Comparison of ENCODE assay signal across 8 cellular contexts in the genomic region with DNA sequence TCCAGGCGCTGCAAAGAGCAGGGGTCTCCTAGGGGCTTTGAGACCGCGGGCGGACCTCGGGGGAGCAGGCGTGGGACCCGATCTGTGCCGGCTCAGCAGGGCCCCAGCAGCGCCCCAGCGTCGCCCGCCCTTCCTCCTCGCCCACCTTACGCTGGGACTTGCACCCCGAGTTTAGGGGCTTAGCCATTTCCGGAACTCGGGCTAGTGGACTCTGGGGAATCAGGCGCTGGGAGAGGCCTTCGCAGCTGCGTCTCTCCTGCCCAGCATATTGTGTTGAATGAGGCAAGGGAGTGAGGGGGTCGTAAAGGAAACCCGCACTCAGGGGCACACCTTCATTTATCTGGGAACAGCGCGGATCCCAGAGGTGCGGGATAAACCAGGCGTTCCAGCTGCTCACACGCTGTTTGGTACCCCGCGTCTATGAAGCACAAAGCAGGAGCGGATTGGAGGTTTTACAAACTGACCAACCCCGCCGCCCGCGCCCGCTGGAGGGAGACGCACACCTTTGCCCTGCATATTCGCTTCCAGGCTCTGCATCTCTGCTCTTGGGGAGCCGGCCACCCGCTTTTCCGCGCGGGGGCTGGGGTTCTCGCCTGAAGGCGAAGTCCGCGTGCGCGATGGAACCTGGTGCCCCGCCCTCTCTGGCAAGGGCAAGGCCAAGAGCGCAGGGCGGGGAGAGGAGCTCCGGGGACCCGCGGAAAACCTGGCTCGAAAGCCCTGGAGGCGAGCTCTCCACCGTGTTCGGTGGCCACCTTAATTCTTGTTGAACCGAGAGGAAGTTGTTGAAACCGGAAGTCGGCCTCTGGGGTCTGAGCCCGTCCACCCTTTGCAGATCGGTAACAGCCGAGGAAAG. TPM values are rescaled to one million over a fixed set of nuclear protein-coding genes. Genes with fewer than 3 reads are reported as not detected.
DNase-seq lines count a peak whose midpoint lies in the region; ATAC-seq and TF ChIP-seq lines count a peak whose summit lies in the region.

No MANE protein-coding gene starts in this region.

- TF ChIP-seq EP300 in sigmoid colon (IDR thresholded peaks at IDR 0.05) = no peak

- ATAC-seq in heart left ventricle (peak in 3 of 4 donors; percentile 18 to 30 (median 30)), GM21381 (IDR thresholded peaks at IDR 0.05; ENCODE audit: unreplicated experiment) (no peak)

- H3K9me3 ChIP-seq in heart left ventricle = no peaks in the 10 kb centered on the region
- peaks cover 0 to 4% (median 0%) of the 10 kb centered on the region in 4 donors for H3K9me3 ChIP-seq in sigmoid colon

- TF ChIP-seq POLR2A in heart left ventricle (IDR thresholded peaks at IDR 0.05) (no peak), sigmoid colon (IDR thresholded peaks at IDR 0.05) (no peak)

- 2 to 5% (median 4%) methylated on average over 45 to 64 of the region's 64 CpGs for WGBS in heart left ventricle, 4 donors
- 2 to 4% methylated on average over 64 of the region's 64 CpGs for WGBS in sigmoid colon, 2 donors

- peak in 1 of 12 donors; percentile 36 for TF ChIP-seq CTCF in heart left ventricle (IDR thresholded peaks at IDR 0.05)
- TF ChIP-seq CTCF in sigmoid colon (IDR thresholded peaks at IDR 0.05) = no peak

- intact Hi-C loops in heart left ventricle (cut with DNase I) (no loop called here), sigmoid colon (cut with DNase I) (no loop called here)

- H3K27me3 ChIP-seq in H7 (ENCODE audit: control insufficient read depth, insufficient read depth, low read length) (peaks cover 100% of the 10 kb centered on the region), heart left ventricle (peaks cover 56 to 100% (median 97%) of the 10 kb centered on the region in 9 donors), sigmoid colon (peaks cover 68 to 100% (median 98%) of the 10 kb centered on the region in 3 donors)

- H3K27ac ChIP-seq in heart left ventricle (no peak overlapping the region), sigmoid colon (no peak overlapping the region)

- H3K4me3 ChIP-seq in H7 (ENCODE audit: insufficient read depth, low read depth, low read length) = peak overlapping the region; percentile 24
- peak overlapping the region; percentile 10 to 48 (median 35) for H3K4me3 ChIP-seq in heart left ventricle
- peak overlapping the region in 3 of 4 donors; percentile 14 to 20 (median 18) for H3K4me3 ChIP-seq in sigmoid colon

- DNase-seq in H7 (peak; percentile 88), NCI-H774 (lab: John Stamatoyannopoulos, UW) (peak; percentile 75), heart left ventricle (peak in 1 of 5 donors; percentile 35), sigmoid colon (no peak), mesenteric fat pad (ENCODE audit: low spot score) (no peak), islet precursor cell (no peak), NCI-H187 (lab: John Stamatoyannopoulos, UW) (no peak)

- H3K4me1 ChIP-seq in heart left ventricle (peaks cover 0 to 28% (median 15%) of the 10 kb centered on the region in 12 donors), sigmoid colon (peaks cover 0 to 21% (median 16%) of the 10 kb centered on the region in 4 donors)

- no peaks in the 10 kb centered on the region for H3K36me3 ChIP-seq in H7 (replicated peaks; ENCODE audit: control insufficient read depth, insufficient read depth, low read length)
- H3K36me3 ChIP-seq in heart left ventricle = no peaks in the 10 kb centered on the region
- no peaks in the 10 kb centered on the region for H3K36me3 ChIP-seq in sigmoid colon

RNA-seq across cellular contexts. Expression of a gene that starts 6.7 kb away (rescaled TPM):
- not detected in 2 replicates for total RNA-seq in H7 (2014; rRNA removed; shearing (Covaris generic))
- total RNA-seq in heart left ventricle (under 1 TPM in 7 of 9 donors, not detected in 2; 0.05 to 0.24 (median 0.11) TPM), sigmoid colon (not detected), mesenteric fat pad (not detected)
- polyA plus RNA-seq in heart left ventricle (under 1 TPM in 1 of 2 donors, not detected in 1; 0.03 TPM), sigmoid colon (not detected)

Comparison
In these comparisons a context has a peak if more than half of its experiments do, and no peak if none do; other contexts are left out.
1. DNase-seq: peak in H7 (single experiment) and NCI-H774 (single experiment); none in sigmoid colon (single experiment), mesenteric fat pad (single experiment), islet precursor cell (single experiment) and NCI-H187 (0 of 2).
2. Peak in every context shown above with its lines, with median percentiles within 50 percentile points of each other: H3K4me3 ChIP-seq.